Comparison of ENCODE assay signal across 14 cellular contexts in the genomic region with DNA sequence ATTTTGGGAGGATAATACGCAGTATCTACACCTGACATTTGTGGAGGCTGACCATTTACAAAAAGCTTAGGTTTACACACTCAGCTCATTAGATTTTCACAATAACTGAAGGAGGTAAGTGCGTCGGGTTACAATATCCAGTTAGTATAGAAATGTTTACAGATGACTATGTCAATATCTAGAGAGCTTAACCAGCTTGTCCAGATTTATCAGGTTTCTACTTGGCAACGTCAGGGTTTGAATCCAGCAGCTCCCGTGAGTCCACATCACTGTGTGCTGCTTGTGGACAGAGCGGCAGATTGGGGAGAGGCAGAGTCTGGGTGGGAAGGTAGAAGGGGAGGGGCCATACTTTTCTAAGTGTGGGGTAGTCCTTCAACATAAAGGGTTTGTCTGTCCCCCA. TPM values are rescaled to one million over a fixed set of nuclear protein-coding genes. Genes with fewer than 3 reads are reported as not detected.
DNase-seq lines count a peak whose midpoint lies in the region; ATAC-seq, FAIRE-seq and TF ChIP-seq lines count a peak whose summit lies in the region.
"Had no signal": no experiment of that assay in that cellular context is flagged by ENCODE, and none has a peak within 500 bp of the region (broad histone marks: within the 10 kb centered on the region; RNA-seq: fewer than 3 reads in every experiment).

No MANE protein-coding gene starts in this region.

- H3K4ac ChIP-seq in IMR-90 (ENCODE audit: low read depth, low read length) = no peak overlapping the region

- H4K91ac ChIP-seq in IMR-90 (ENCODE audit: insufficient read depth, low read depth, low read length) = no peak overlapping the region

- H3K27me3 ChIP-seq in IMR-90 (ENCODE audit: control insufficient read depth, insufficient read depth, low read length) = no peaks in the 10 kb centered on the region
- H3K27me3 ChIP-seq in PC-9 (ENCODE audit: insufficient read depth, low read depth) = no peaks in the 10 kb centered on the region
- H3K27me3 ChIP-seq: dorsolateral prefrontal cortex, neural progenitor cell had no signal

- no peak overlapping the region for H3K4me3 ChIP-seq in IMR-90 (ENCODE audit: insufficient read depth, low read depth, low read length)
- no peak overlapping the region for H3K4me3 ChIP-seq in PC-9
- H3K4me3 ChIP-seq in kidney (ENCODE audit: low read length in 2 of 2) = no peak overlapping the region
- H3K4me3 ChIP-seq: dorsolateral prefrontal cortex, lung, neural progenitor cell had no signal

- H2BK120ac ChIP-seq in IMR-90 (ENCODE audit: low read depth, low read length) = no peak overlapping the region

- TF ChIP-seq RAD21 in IMR-90 (IDR thresholded peaks at IDR 0.05; ENCODE audit: low read length) = no peak

- H3K9me3 ChIP-seq in IMR-90 (ENCODE audit: control insufficient read depth, insufficient read depth, low read length) (no peaks in the 10 kb centered on the region), PC-9 (ENCODE audit: insufficient read depth, low read depth) (no peaks in the 10 kb centered on the region), kidney (ENCODE audit: control insufficient read depth in 1 of 2, low read length in 2 of 2) (no peaks in the 10 kb centered on the region)

- peak overlapping the region; percentile 96 for H3K27ac ChIP-seq in C4-2B
- no peak overlapping the region for H3K27ac ChIP-seq in IMR-90 (ENCODE audit: insufficient read depth, low read length)
- H3K27ac ChIP-seq in PC-9 = peak overlapping the region; percentile 26; the same call in 1 of the 2 replicates
- H3K27ac ChIP-seq in kidney (ENCODE audit: low read depth in 2 of 2, low read length in 2 of 2) = no peak overlapping the region
- H3K27ac ChIP-seq: dorsolateral prefrontal cortex, neural progenitor cell had no signal

- CTCF ChIA-PET in IMR-90 (lab: Yijun Ruan, JAX) (no interaction called here), PC-9 (lab: Charles Lee) (no interaction called here)

- H4K8ac ChIP-seq in IMR-90 (ENCODE audit: low read depth in 2 of 2, low read length in 2 of 2) = no peak overlapping the region

- peaks cover 15% of the 10 kb centered on the region for H3K9me1 ChIP-seq in IMR-90 (ENCODE audit: insufficient read depth, low read length)

- peak overlapping the region; percentile 43; the same call in 1 of the 2 replicates for H2AK5ac ChIP-seq in IMR-90 (ENCODE audit: low read depth, low read length)

- H3K56ac ChIP-seq in IMR-90 (ENCODE audit: extremely low read depth, insufficient read depth, low read length) = no peak overlapping the region

- ATAC-seq in IMR-90 (ENCODE audit: low read depth) = no peak

- H2AFZ ChIP-seq in IMR-90 (replicated peaks; ENCODE audit: low read length, poor library complexity) = no peak overlapping the region
- H2AFZ ChIP-seq in PC-9 = no peak overlapping the region
- H2AFZ ChIP-seq: neural progenitor cell had no signal

- BruUV-seq in IMR-90 (replicated peaks; lab: Mats Ljungman, UMichigan) (no TSS peak), PC-9 (replicated peaks; lab: Mats Ljungman, UMichigan) (no TSS peak)

- H3K23ac ChIP-seq in IMR-90 (ENCODE audit: low read depth, low read length) = no peak overlapping the region

- no peak overlapping the region for H2BK20ac ChIP-seq in IMR-90 (ENCODE audit: low read depth, low read length)

- no peak overlapping the region for H4K5ac ChIP-seq in IMR-90 (ENCODE audit: low read depth, low read length)

- no peak overlapping the region for H3K9ac ChIP-seq in IMR-90 (ENCODE audit: low read depth, low read length)
- H3K9ac ChIP-seq in kidney (ENCODE audit: low read length in 2 of 2) = no peak overlapping the region
- H3K9ac ChIP-seq: neural progenitor cell had no signal

- H4K20me1 ChIP-seq in IMR-90 (ENCODE audit: insufficient read depth, low read length) (peaks cover 16% of the 10 kb centered on the region), PC-9 (ENCODE audit: insufficient read depth) (no peaks in the 10 kb centered on the region)

- no peak for TF ChIP-seq CTCF in C4-2B (conservative IDR thresholded peaks at IDR 0.05)
- TF ChIP-seq CTCF in IMR-90 (conservative IDR thresholded peaks at IDR 0.05; ENCODE audit: low read depth, low read length) = no peak
- TF ChIP-seq CTCF in PC-9 (conservative IDR thresholded peaks at IDR 0.05) = no peak
- no peak for TF ChIP-seq CTCF in kidney (IDR thresholded peaks at IDR 0.05; ENCODE audit: borderline replicate concordance, extremely low read depth, insufficient read depth)

- WGBS in IMR-90 (ENCODE audit: extremely low coverage in 2 of 2, insufficient read length in 1 of 2), 2 experiments = no CpG with 5 or more reads among the region's 6 CpGs

- no peak overlapping the region for H2BK5ac ChIP-seq in IMR-90 (ENCODE audit: low read depth, low read length, poor library complexity, severe bottlenecking)

- in situ Hi-C loops in IMR-90 (cut with MboI; ENCODE audit: low sequenced_read_pairs) = no loop called here

- peaks cover 39% of the 10 kb centered on the region for H3K79me2 ChIP-seq in PC-9 (ENCODE audit: low read depth)

- no peak for FAIRE-seq in kidney (lab: Jason Lieb, UNC)

- no peak overlapping the region for H3K14ac ChIP-seq in IMR-90 (replicated peaks; ENCODE audit: low read depth, low read length)

- H3F3A ChIP-seq in PC-9 (ENCODE audit: insufficient read depth, low read depth) = 0 out of 2 replicates have a peak, but pooled peaks cover 7% of the 10 kb centered on the region

- H2BK15ac ChIP-seq in IMR-90 (ENCODE audit: low read depth, low read length) = no peak overlapping the region

- no peak overlapping the region for H2AK9ac ChIP-seq in IMR-90 (replicated peaks; ENCODE audit: low read depth, low read length, poor library complexity)

- POLR2A ChIA-PET in IMR-90 (lab: Charles Lee; ENCODE audit: unreplicated experiment) (no interaction called here), PC-9 (lab: Charles Lee; ENCODE audit: unreplicated experiment) (interaction anchor here (0.7 to 0.9 kb wide), 2 partner anchors 115 to 247 kb away, joined by 6 to 16 read pairs; no protein-coding TSS in a partner anchor)

- dilution Hi-C loops in IMR-90 (cut with HindIII; ENCODE audit: low sequenced_read_pairs, unreplicated experiment) = no loop called here

- H3K18ac ChIP-seq in IMR-90 (ENCODE audit: low read depth, low read length) = no peak overlapping the region

- no peaks in the 10 kb centered on the region for H3K9me2 ChIP-seq in PC-9 (ENCODE audit: insufficient read depth)

- no peaks in the 10 kb centered on the region; the same call in 1 of the 2 replicates for H3K36me3 ChIP-seq in IMR-90 (ENCODE audit: control insufficient read depth, insufficient read depth, low read length)
- no peaks in the 10 kb centered on the region for H3K36me3 ChIP-seq in PC-9 (ENCODE audit: low read depth)
- no peaks in the 10 kb centered on the region for H3K36me3 ChIP-seq in kidney (ENCODE audit: control insufficient read depth in 1 of 2, insufficient read depth in 2 of 2, low read length in 2 of 2)
- H3K36me3 ChIP-seq: neural progenitor cell had no signal

- H3K4me2 ChIP-seq in IMR-90 (ENCODE audit: low read depth, low read length) (no peak overlapping the region), PC-9 (peak overlapping the region; percentile 10; the same call in 1 of the 2 replicates)
- H3K4me2 ChIP-seq: neural progenitor cell had no signal

- DNase-seq in IMR-90 (no peak), PC-9 (peak in 1 of 2 experiments; percentile 69), mucosa of gallbladder (ENCODE audit: low spot score) (peak; percentile 41), C1 segment of cervical spinal cord (lab: John Stamatoyannopoulos, UW) (no peak), kidney (no peak)
- DNase-seq in stimulated activated CD4-positive, alpha-beta T cell treated with anti-CD3 and anti-CD28 coated beads, Interleukin-1b, Interleukin-23, amount 100 ng/mL, for 48 hours = no peak
- no peak for DNase-seq in activated T-cell treated with anti-CD3 and anti-CD28 coated beads, Interleukin-2, amount 50 U/mL, for 48 hours
- DNase-seq: activated gamma-delta T cell treated with Interleukin-2 at 50 U/mL for 16 hours; DMS79; dorsolateral prefrontal cortex; stimulated activated naive CD4-positive, alpha-beta T cell had no signal

- TF ChIP-seq POLR2A in IMR-90 (IDR thresholded peaks at IDR 0.05; ENCODE audit: low read depth, low read length) = no peak

- H3K4me1 ChIP-seq in IMR-90 (ENCODE audit: control insufficient read depth, insufficient read depth, low read length) (peaks cover 15% of the 10 kb centered on the region), PC-9 (replicated peaks; ENCODE audit: insufficient read depth) (no peaks in the 10 kb centered on the region; the same call in 1 of the 2 replicates), kidney (ENCODE audit: control insufficient read depth in 1 of 2, insufficient read depth in 1 of 2, low read depth in 1 of 2, low read length in 2 of 2) (peaks cover 2 to 4% of the 10 kb centered on the region in 2 donors)
- H3K4me1 ChIP-seq: neural progenitor cell had no signal

- intact Hi-C loops in IMR-90 (cut with micrococcal nuclease) = no loop called here
- intact Hi-C loops in PC-9 (cut with micrococcal nuclease; ENCODE audit: unreplicated experiment) = no loop called here
- intact Hi-C loops in kidney (cut with DNase I) = no loop called here

- H3K79me1 ChIP-seq in IMR-90 (ENCODE audit: low read depth in 1 of 2, low read length in 2 of 2) = peaks cover 33 to 69% of the 10 kb centered on the region in 2 experiments

TF ChIP-seq in IMR-90, 13 proteins besides CTCF, POLR2A, EP300 and RAD21 (continues in another document):
- TF ChIP-seq SMC3 (IDR thresholded peaks at IDR 0.05; ENCODE audit: low read depth, low read length) = no peak
- TF ChIP-seq, protein P1, sequence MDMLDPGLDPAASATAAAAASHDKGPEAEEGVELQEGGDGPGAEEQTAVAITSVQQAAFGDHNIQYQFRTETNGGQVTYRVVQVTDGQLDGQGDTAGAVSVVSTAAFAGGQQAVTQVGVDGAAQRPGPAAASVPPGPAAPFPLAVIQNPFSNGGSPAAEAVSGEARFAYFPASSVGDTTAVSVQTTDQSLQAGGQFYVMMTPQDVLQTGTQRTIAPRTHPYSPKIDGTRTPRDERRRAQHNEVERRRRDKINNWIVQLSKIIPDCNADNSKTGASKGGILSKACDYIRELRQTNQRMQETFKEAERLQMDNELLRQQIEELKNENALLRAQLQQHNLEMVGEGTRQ (IDR thresholded peaks at IDR 0.05; ENCODE audit: low read depth, low read length) = no peak
- TF ChIP-seq FOS (IDR thresholded peaks at IDR 0.05; ENCODE audit: low read depth, low read length) = no peak

RNA-seq across cellular contexts. Expression of a gene that starts 28.3 kb away (rescaled TPM):
- 29.4 and 42.8 TPM in 2 replicates for total RNA-seq in IMR-90 (2012; rRNA removed)
- polyA plus RNA-seq in IMR-90 (2012; rRNA removed) = 27.1 and 29.0 TPM in 2 replicates
- 24.2 and 25.1 TPM in 2 replicates for polyA plus RNA-seq in IMR-90 (2012; cell fraction: cytosol; rRNA removed)
- 25.9 and 37.1 TPM in 2 replicates for polyA plus RNA-seq in IMR-90 (2012; cell fraction: nucleus; rRNA removed; ENCODE audit: low replicate concordance)
- total RNA-seq in PC-9 (2021) = 21.7 and 27.5 TPM in 2 replicates
- 52.2 TPM for total RNA-seq in mucosa of gallbladder
- total RNA-seq in kidney = 20.3 TPM
- polyA plus RNA-seq in kidney (ENCODE audit: insufficient read depth, low read depth, low replicate concordance) = 13.4 TPM

Comparison
In these comparisons a context has a peak if more than half of its experiments do, and no peak if none do; other contexts are left out.
1. H3K27ac ChIP-seq: peak in C4-2B (single experiment) and PC-9 (single experiment); none in IMR-90 (single experiment) and kidney (0 of 2).